8 cellular contexts compared by ENCODE assay signal in the genomic region with DNA sequence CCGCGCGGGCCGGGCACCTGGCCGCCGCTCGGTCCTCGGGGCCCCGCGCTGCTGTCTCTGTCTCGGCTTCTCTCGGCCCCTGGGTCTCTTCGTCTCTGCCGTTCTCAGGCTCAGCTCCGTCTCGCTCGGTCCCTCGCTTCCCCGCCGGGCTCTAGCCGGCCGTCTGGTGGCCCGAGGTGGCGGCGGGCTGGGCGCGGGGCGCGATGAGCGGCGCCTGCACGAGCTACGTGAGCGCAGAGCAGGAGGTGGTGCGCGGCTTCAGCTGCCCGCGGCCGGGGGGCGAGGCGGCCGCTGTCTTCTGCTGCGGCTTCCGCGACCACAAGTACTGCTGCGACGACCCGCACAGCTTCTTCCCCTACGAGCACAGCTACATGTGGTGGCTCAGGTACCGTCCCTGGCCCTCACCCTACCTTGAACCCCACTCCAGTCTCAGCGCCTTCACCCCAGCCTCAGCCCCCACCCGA. TPM values are rescaled to one million over a fixed set of nuclear protein-coding genes. Genes with fewer than 3 reads are reported as not detected.
A peak's percentile ranks its signal among the peaks of the same experiment; 100 is the strongest.
DNase-seq lines count a peak whose midpoint lies in the region; ATAC-seq and TF ChIP-seq lines count a peak whose summit lies in the region.
"Had no signal": no experiment of that assay in that cellular context is flagged by ENCODE, and none has a peak within 500 bp of the region (broad histone marks: within the 10 kb centered on the region; RNA-seq: fewer than 3 reads in every experiment).

No MANE protein-coding gene starts in this region.

- intact Hi-C loops in activated CD8-positive, alpha-beta T cell treated with anti-CD3 and anti-CD28 coated beads for 36 hours (cut with micrococcal nuclease) = no loop called here

- H3K9me3 Mint-ChIP-seq in activated CD8-positive, alpha-beta T cell treated with anti-CD3 and anti-CD28 coated beads for 36 hours = no peaks in the 10 kb centered on the region

- peaks cover 2% of the 10 kb centered on the region for H3K79me2 ChIP-seq in trophoblast cell (ENCODE audit: control insufficient read depth, insufficient read depth, low read length, poor library complexity)

- peak overlapping the region; percentile 65 for H2BK120ac ChIP-seq in trophoblast cell (ENCODE audit: insufficient read depth, low read length, poor library complexity)

- H2BK5ac ChIP-seq in trophoblast cell (ENCODE audit: low read depth, low read length, poor library complexity) = no peak overlapping the region

- H2BK12ac ChIP-seq in trophoblast cell (ENCODE audit: low read length) = peak overlapping the region; percentile 39

- POLR2A ChIA-PET in activated CD8-positive, alpha-beta T cell treated with anti-CD3 and anti-CD28 coated beads for 36 hours (lab: Charles Lee) = interaction anchor here (0.6 to 3.2 kb wide), 17 partner anchors 8 to 373 kb away, joined by 3 to 20 read pairs (median 6); partner anchors contain the start of genes ORC1, PRPF38A and TUT4

- H3K23ac ChIP-seq in trophoblast cell (ENCODE audit: low read length) = no peak overlapping the region

- peak overlapping the region; percentile 84 for H3K4me3 Mint-ChIP-seq in activated CD8-positive, alpha-beta T cell treated with anti-CD3 and anti-CD28 coated beads for 36 hours

- peaks cover 13% of the 10 kb centered on the region for H3K36me3 Mint-ChIP-seq in activated CD8-positive, alpha-beta T cell treated with anti-CD3 and anti-CD28 coated beads for 36 hours (ENCODE audit: low read depth)

- H3K36me3 ChIP-seq in esophagus (ENCODE audit: control insufficient read depth in 2 of 2, insufficient read depth in 2 of 2, low read length in 1 of 2) (no peaks in the 10 kb centered on the region), trophoblast cell (ENCODE audit: control insufficient read depth in 1 of 2, insufficient read depth in 2 of 2, low read length in 2 of 2) (no peaks in the 10 kb centered on the region)
- H3K36me3 ChIP-seq: SJSA1 had no signal

- H3K9me3 ChIP-seq in esophagus (ENCODE audit: control insufficient read depth in 2 of 2, insufficient read depth in 1 of 2, low read depth in 1 of 2, low read length in 1 of 2) (no peaks in the 10 kb centered on the region), trophoblast cell (ENCODE audit: insufficient read depth, low read depth, low read length) (peaks cover 10% of the 10 kb centered on the region)
- H3K9me3 ChIP-seq: SJSA1 had no signal

- H3K4me1 Mint-ChIP-seq in activated CD8-positive, alpha-beta T cell treated with anti-CD3 and anti-CD28 coated beads for 36 hours (ENCODE audit: low read depth) = peaks cover 64% of the 10 kb centered on the region

- H3K18ac ChIP-seq in trophoblast cell (ENCODE audit: low read length) = peak overlapping the region; percentile 56

- TF ChIP-seq CTCF in HFF-Myc (IDR thresholded peaks at IDR 0.05; ENCODE audit: low read depth, low read length, missing control alignments) = no peak
- no peak for TF ChIP-seq CTCF in activated CD8-positive, alpha-beta T cell treated with anti-CD3 and anti-CD28 coated beads for 36 hours (IDR thresholded peaks at IDR 0.05)

- peak; percentile 4 for ATAC-seq in activated CD8-positive, alpha-beta T cell treated with anti-CD3 and anti-CD28 coated beads for 36 hours
- ATAC-seq in GM18502 (IDR thresholded peaks at IDR 0.05; ENCODE audit: poor library complexity, unreplicated experiment) = no peak

- H3K4ac ChIP-seq in trophoblast cell (ENCODE audit: low read depth, low read length) = peak overlapping the region; percentile 47

- WGBS in esophagus, 2 donors = 5 to 6% methylated on average over 43 to 52 of the region's 52 CpGs
- no CpG with 5 or more reads among the region's 52 CpGs for WGBS in trophoblast cell (ENCODE audit: extremely low coverage, insufficient coverage, insufficient read length)

- H3K9ac ChIP-seq in trophoblast cell (ENCODE audit: low read length) = no peak overlapping the region

- H4K91ac ChIP-seq in trophoblast cell (ENCODE audit: low read depth, low read length) = peak overlapping the region; percentile 78

- peak overlapping the region; percentile 31 for H3K14ac ChIP-seq in trophoblast cell (ENCODE audit: low read length)

- H3K27me3 ChIP-seq in esophagus (ENCODE audit: control insufficient read depth in 1 of 2, insufficient read depth in 2 of 2, low read length in 2 of 2) (peaks cover 0 to 14% of the 10 kb centered on the region in 2 donors), trophoblast cell (ENCODE audit: insufficient read depth, low read length) (peaks cover 6% of the 10 kb centered on the region)
- H3K27me3 ChIP-seq: SJSA1 had no signal

- peak overlapping the region; percentile 8 to 65 for H3K27ac ChIP-seq in esophagus (ENCODE audit: low read depth in 2 of 2, low read length in 1 of 2)
- no peak overlapping the region for H3K27ac ChIP-seq in trophoblast cell (ENCODE audit: low read depth, low read length)
- H3K27ac ChIP-seq: SJSA1 had no signal

- peak overlapping the region; percentile 15 for H2AK5ac ChIP-seq in trophoblast cell (ENCODE audit: low read length)

- H3K27me3 Mint-ChIP-seq in activated CD8-positive, alpha-beta T cell treated with anti-CD3 and anti-CD28 coated beads for 36 hours = no peaks in the 10 kb centered on the region

- peaks cover 8% of the 10 kb centered on the region for H3K79me1 ChIP-seq in trophoblast cell (ENCODE audit: low read length)

- H3K4me1 ChIP-seq in esophagus (ENCODE audit: control insufficient read depth in 2 of 2, insufficient read depth in 2 of 2, low read length in 1 of 2) (peaks cover 6 to 8% of the 10 kb centered on the region in 2 donors), trophoblast cell (ENCODE audit: control insufficient read depth in 1 of 2, insufficient read depth in 2 of 2, low read length in 2 of 2) (peaks cover 23 to 35% of the 10 kb centered on the region in 2 experiments)

- DNase-seq in HFF-Myc (ENCODE audit: extremely low read depth, low read depth) (no peak), trophoblast cell (peak in 1 of 2 donors; percentile 11), DMS79 (lab: John Stamatoyannopoulos, UW) (no peak), GOT3 (lab: John Stamatoyannopoulos, UW) (no peak)
- peak; percentile 55 for DNase-seq in activated CD8-positive, alpha-beta T cell treated with anti-CD3 and anti-CD28 coated beads for 36 hours

- peak overlapping the region; percentile 38 for H2AFZ ChIP-seq in trophoblast cell (ENCODE audit: insufficient read depth, low read length, poor library complexity)

- peak overlapping the region; percentile 11 for H4K8ac ChIP-seq in trophoblast cell (ENCODE audit: low read depth, low read length)

- peak overlapping the region; percentile 95 for H3K27ac Mint-ChIP-seq in activated CD8-positive, alpha-beta T cell treated with anti-CD3 and anti-CD28 coated beads for 36 hours

- H3K4me3 ChIP-seq in HFF-Myc (replicated peaks; ENCODE audit: low read depth, low read length) (peak overlapping the region; percentile 31), esophagus (ENCODE audit: low read depth in 1 of 2, low read length in 2 of 2) (peak overlapping the region; percentile 45 to 51), trophoblast cell (ENCODE audit: low read depth, low read length) (peak overlapping the region; percentile 57)
- H3K4me3 ChIP-seq: SJSA1 had no signal

- CTCF ChIA-PET in activated CD8-positive, alpha-beta T cell treated with anti-CD3 and anti-CD28 coated beads for 36 hours (lab: Charles Lee) = interaction anchor here (1.2 to 1.8 kb wide), 2 partner anchors 32 to 53 kb away, joined by 3 to 6 read pairs; no protein-coding TSS in a partner anchor

- H4K12ac ChIP-seq in trophoblast cell (ENCODE audit: low read depth, low read length) = peak overlapping the region; percentile 34

- H3K4me2 ChIP-seq in trophoblast cell (ENCODE audit: low read length) = peak overlapping the region; percentile 79

RNA-seq across cellular contexts. Expression of gene SHISAL2A, which starts 0.4 kb away (rescaled TPM):
- 10 to 100 TPM; 14.6 to 16.2 TPM for total RNA-seq in activated CD8-positive, alpha-beta T cell treated with anti-CD3 and anti-CD28 coated beads for 36 hours
- polyA plus RNA-seq in esophagus = under 1 TPM; 0.16 to 0.20 TPM
- 0.99 and 1.1 TPM in 2 replicates for polyA plus RNA-seq in trophoblast cell (2013)
- total RNA-seq: SJSA1 had no signal

RNA-seq across cellular contexts. Expression of gene GPX7, which starts 31.2 kb away (rescaled TPM):
- total RNA-seq in activated CD8-positive, alpha-beta T cell treated with anti-CD3 and anti-CD28 coated beads for 36 hours = 10 to 100 TPM; 21.5 TPM
- polyA plus RNA-seq in esophagus = 1 to 10 TPM; 2.4 to 3.8 TPM
- polyA plus RNA-seq in trophoblast cell (2013) = 28.5 and 29.6 TPM in 2 replicates
